In the genomic region with DNA sequence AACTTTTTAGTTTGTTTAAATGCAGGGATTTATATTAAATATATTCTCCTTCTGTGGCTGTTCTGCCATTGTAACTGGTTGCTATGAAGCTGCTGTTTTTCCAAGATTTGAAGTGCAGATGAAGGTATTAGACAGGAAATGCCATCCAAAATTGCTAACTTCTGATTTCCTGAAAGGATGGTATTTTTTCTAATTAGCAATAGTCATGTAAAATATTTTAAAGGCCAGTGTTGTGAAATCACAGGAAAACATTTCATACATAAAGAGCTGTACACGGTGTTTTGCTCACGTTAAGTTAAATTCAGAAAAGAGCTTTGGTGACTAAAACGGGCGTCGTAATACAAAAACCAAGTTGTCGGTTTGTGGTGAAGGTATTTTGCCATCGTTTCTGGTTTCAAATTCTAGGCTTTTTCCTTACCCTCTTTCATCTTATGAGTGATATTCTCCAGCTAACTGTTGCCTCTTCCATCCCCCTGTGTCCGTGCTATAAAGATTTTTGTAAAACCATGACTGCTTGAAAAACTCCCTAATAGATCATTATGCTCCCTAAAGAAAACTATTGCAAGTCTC, we compare ENCODE assay signal across 16 cellular contexts. TPM values are rescaled to one million over a fixed set of nuclear protein-coding genes. Genes with fewer than 3 reads are reported as not detected.
DNase-seq lines count a peak whose midpoint lies in the region; ATAC-seq and TF ChIP-seq lines count a peak whose summit lies in the region.
"Had no signal": no experiment of that assay in that cellular context is flagged by ENCODE, and none has a peak within 500 bp of the region (broad histone marks: within the 10 kb centered on the region; RNA-seq: fewer than 3 reads in every experiment).

No MANE protein-coding gene starts in this region.

- no TSS peak for BruUV-seq in PC-9 (replicated peaks; lab: Mats Ljungman, UMichigan)

- CTCF ChIA-PET in PC-9 (lab: Charles Lee): no interaction called here

- intact Hi-C loops in PC-9 (cut with micrococcal nuclease; ENCODE audit: unreplicated experiment): loop anchor here (5.0 kb wide), 1 partner anchor 37 kb away; the partner anchor contains the start of gene AFF1

- no peaks in the 10 kb centered on the region for H4K20me1 ChIP-seq in PC-9 (ENCODE audit: insufficient read depth)

- H3K79me2 ChIP-seq in PC-9 (ENCODE audit: low read depth): peaks cover 25% of the 10 kb centered on the region; the same call in 1 of the 2 replicates

- no peaks in the 10 kb centered on the region for H3K27me3 ChIP-seq in PC-9 (ENCODE audit: insufficient read depth, low read depth)
- H3K27me3 ChIP-seq: cardiac muscle cell had no signal

- peaks cover 29% of the 10 kb centered on the region for H3K4me1 ChIP-seq in PC-9 (replicated peaks; ENCODE audit: insufficient read depth)

- H3K9me3 ChIP-seq in T-helper 17 cell (ENCODE audit: control insufficient read depth, low read length, poor library complexity, severe bottlenecking) (no peaks in the 10 kb centered on the region), PC-9 (ENCODE audit: insufficient read depth, low read depth) (no peaks in the 10 kb centered on the region)
- H3K9me3 ChIP-seq: left ventricle myocardium inferior had no signal

- DNase-seq in HFFc6: peak; percentile 48
- DNase-seq in T-helper 17 cell: no peak
- DNase-seq in fibroblast of gingiva (ENCODE audit: low read depth): peak; percentile 5
- DNase-seq in KG1 (lab: John Stamatoyannopoulos, UW): no peak
- no peak for DNase-seq in PC-9
- no peak for DNase-seq in HuH-7.5 (ENCODE audit: low spot score)
- no peak for DNase-seq in anterior cingulate cortex (lab: John Stamatoyannopoulos, UW)
- DNase-seq: activated T-cell treated with anti-CD3 and anti-CD28 coated beads, Interleukin-2, amount 50 U/mL, for 48 hours; CD4-positive, alpha-beta T cell; hippocampal formation; left ventricle myocardium inferior; naive thymus-derived CD8-positive, alpha-beta T cell; NCI-H1436; NCI-H446 treated with DMSO at 0.1 percent for 48 hours had no signal

- H3K27ac Mint-ChIP-seq in HFFc6 (peak overlapping the region; percentile 30; the same call in 1 of the 2 replicates), T-helper 17 cell (peak overlapping the region; percentile 84)

- H3K9me3 Mint-ChIP-seq in HFFc6: no peaks in the 10 kb centered on the region
- H3K9me3 Mint-ChIP-seq: CD4-positive, alpha-beta T cell; naive thymus-derived CD8-positive, alpha-beta T cell had no signal

- no peaks in the 10 kb centered on the region for H3K36me3 ChIP-seq in PC-9 (ENCODE audit: low read depth)
- H3K36me3 ChIP-seq: cardiac muscle cell, left ventricle myocardium inferior had no signal

- H3K27ac ChIP-seq in C4-2B (peak overlapping the region; percentile 24; the same call in 1 of the 2 replicates), PC-9 (no peak overlapping the region)
- H3K27ac ChIP-seq: cardiac muscle cell, left ventricle myocardium inferior had no signal

- H3K9me2 ChIP-seq in PC-9 (ENCODE audit: insufficient read depth): no peaks in the 10 kb centered on the region

- H3K4me2 ChIP-seq in PC-9: no peak overlapping the region

- no peak overlapping the region for H2AFZ ChIP-seq in PC-9

- ATAC-seq in T-helper 17 cell: no peak
- ATAC-seq: naive thymus-derived CD8-positive, alpha-beta T cell had no signal

- H3K27me3 Mint-ChIP-seq in HFFc6 (ENCODE audit: insufficient read depth) (no peaks in the 10 kb centered on the region), T-helper 17 cell (no peaks in the 10 kb centered on the region)
- H3K27me3 Mint-ChIP-seq: CD4-positive, alpha-beta T cell; naive thymus-derived CD8-positive, alpha-beta T cell had no signal

- H3K36me3 Mint-ChIP-seq in HFFc6 (ENCODE audit: low read depth): no peaks in the 10 kb centered on the region
- no peaks in the 10 kb centered on the region for H3K36me3 Mint-ChIP-seq in T-helper 17 cell (ENCODE audit: low read depth)
- H3K36me3 Mint-ChIP-seq: naive thymus-derived CD8-positive, alpha-beta T cell had no signal

- H3K4me1 Mint-ChIP-seq in HFFc6 (ENCODE audit: low read depth) (peaks cover 39% of the 10 kb centered on the region), T-helper 17 cell (peaks cover 66% of the 10 kb centered on the region)

- POLR2A ChIA-PET in PC-9 (lab: Charles Lee; ENCODE audit: unreplicated experiment): no interaction called here

- TF ChIP-seq CTCF in C4-2B (conservative IDR thresholded peaks at IDR 0.05) (no peak), HFFc6 (IDR thresholded peaks at IDR 0.05) (no peak), PC-9 (conservative IDR thresholded peaks at IDR 0.05) (no peak)

- H3F3A ChIP-seq in PC-9 (ENCODE audit: insufficient read depth, low read depth): peaks cover 10% of the 10 kb centered on the region

- no peak overlapping the region for H3K4me3 ChIP-seq in PC-9
- H3K4me3 ChIP-seq: cardiac muscle cell, left ventricle myocardium inferior had no signal

- H3K4me3 Mint-ChIP-seq in HFFc6 (0 out of 2 replicates have a peak overlapping the region, but pooled peaks have one; percentile 5), T-helper 17 cell (peak overlapping the region; percentile 19)
- H3K4me3 Mint-ChIP-seq: CD4-positive, alpha-beta T cell had no signal

RNA-seq across cellular contexts. Expression of gene AFF1, which starts 39.8 kb away (rescaled TPM):
- 10 to 100 TPM; 28.3 to 43.6 (median 32.8) TPM for total RNA-seq in HFFc6 (2021; fragmentation: NEBNext Ultra II Directional; extraction: Animal tissue kit (Norgen Biotek cat#: 25700))
- total RNA-seq in T-helper 17 cell (100 to 1,000 TPM; 105 to 121 TPM), PC-9 (2021) (45.3 and 52.8 TPM in 2 replicates)

Comparison
In these comparisons a context has a peak if more than half of its experiments do, and no peak if none do; other contexts are left out.
1. DNase-seq: peak in HFFc6 (single experiment) and fibroblast of gingiva (single experiment); none in T-helper 17 cell (0 of 3), KG1 (single experiment), PC-9 (0 of 2), HuH-7.5 (single experiment) and anterior cingulate cortex (0 of 58).